10 cellular contexts compared by ENCODE assay signal in genomic region chr16:4021070-4021779, GRCh38.
DNase-seq lines count a peak whose midpoint lies in the region; ATAC-seq, FAIRE-seq and TF ChIP-seq lines count a peak whose summit lies in the region.
"Had no signal": no experiment of that assay in that cellular context is flagged by ENCODE, and none has a peak within 500 bp of the region (broad histone marks: within the 10 kb centered on the region; RNA-seq: fewer than 3 reads in every experiment).

No MANE protein-coding gene starts in this region.

- no peaks in the 10 kb centered on the region for H3K27me3 ChIP-seq in pancreas
- H3K27me3 ChIP-seq: gastrocnemius medialis had no signal

- H3K27ac ChIP-seq in pancreas = peak overlapping the region; percentile 40 to 91 (median 76)

- H3K4me3 Mint-ChIP-seq in effector memory CD8-positive, alpha-beta T cell = peak overlapping the region in 1 of 2 donors; percentile 11

- intact Hi-C loops in pancreas (cut with DNase I) = loop anchor here in 1 of 3 donors (5.0 kb wide), 1 partner anchor 96 kb away; the partner anchor contains the start of gene ADCY9

- TF ChIP-seq CTCF in pancreas (IDR thresholded peaks at IDR 0.05) = no peak

- H3K4me1 Mint-ChIP-seq in effector memory CD8-positive, alpha-beta T cell (ENCODE audit: low read depth in 2 of 2) = peaks cover 26 to 28% of the 10 kb centered on the region in 2 donors

- peaks cover 18 to 29% (median 21%) of the 10 kb centered on the region in 3 donors for H3K4me1 ChIP-seq in pancreas

- peaks cover 7% of the 10 kb centered on the region for H3K36me3 Mint-ChIP-seq in effector memory CD8-positive, alpha-beta T cell (ENCODE audit: insufficient read depth)

- no peaks in the 10 kb centered on the region for H3K9me3 ChIP-seq in pancreas
- H3K9me3 ChIP-seq: gastrocnemius medialis had no signal

- no peaks in the 10 kb centered on the region for H3K9me3 Mint-ChIP-seq in effector memory CD8-positive, alpha-beta T cell

- H3K27ac Mint-ChIP-seq in effector memory CD8-positive, alpha-beta T cell = peak overlapping the region; percentile 21 to 57

- WGBS in pancreas, 2 donors = 38 to 43% methylated on average over 14 of the region's 14 CpGs

- no peaks in the 10 kb centered on the region for H3K27me3 Mint-ChIP-seq in effector memory CD8-positive, alpha-beta T cell

- no peaks in the 10 kb centered on the region for H3K36me3 ChIP-seq in pancreas
- H3K36me3 ChIP-seq: gastrocnemius medialis had no signal

- no peak overlapping the region for H3K4me3 ChIP-seq in pancreas
- H3K4me3 ChIP-seq: gastrocnemius medialis had no signal

- DNase-seq in GM19239 (ENCODE audit: insufficient read length, low spot score) (no peak), NCI-H2107 treated with DMSO at 0.1 percent for 48 hours (lab: John Stamatoyannopoulos, UW; ENCODE audit: unreplicated experiment) (peak; percentile 95), pancreas (peak; percentile 84 to 95 (median 93)), NOMO-1 (lab: John Stamatoyannopoulos, UW; ENCODE audit: unreplicated experiment in 2 of 2) (no peak)
- DNase-seq in effector memory CD8-positive, alpha-beta T cell = no peak

- peak; percentile 11 for FAIRE-seq in GM19239 (lab: Jason Lieb, UNC)
- FAIRE-seq in pancreas (lab: Jason Lieb, UNC) = peak; percentile 9
- FAIRE-seq: G401.6 had no signal

- ATAC-seq in effector memory CD8-positive, alpha-beta T cell (replicated peaks) = no peak
- ATAC-seq in pancreas (peak; percentile 89 to 96 (median 95)), GM21390 (IDR thresholded peaks at IDR 0.05; ENCODE audit: unreplicated experiment) (no peak), HG03342 (IDR thresholded peaks at IDR 0.05; ENCODE audit: unreplicated experiment) (no peak), HG03571 (IDR thresholded peaks at IDR 0.05; ENCODE audit: unreplicated experiment) (no peak)

Comparison
In these comparisons a context has a peak if more than half of its experiments do, and no peak if none do; other contexts are left out.
1. DNase-seq: peak in NCI-H2107 treated with DMSO at 0.1 percent for 48 hours (single experiment) and pancreas (6 of 6); none in GM19239 (single experiment), effector memory CD8-positive, alpha-beta T cell (0 of 3) and NOMO-1 (0 of 2).
2. ATAC-seq: peak in pancreas (4 of 4); none in effector memory CD8-positive, alpha-beta T cell (single experiment), GM21390 (single experiment), HG03342 (single experiment) and HG03571 (single experiment).